Comparison of ENCODE assay signal across 17 cellular contexts in the genomic region with DNA sequence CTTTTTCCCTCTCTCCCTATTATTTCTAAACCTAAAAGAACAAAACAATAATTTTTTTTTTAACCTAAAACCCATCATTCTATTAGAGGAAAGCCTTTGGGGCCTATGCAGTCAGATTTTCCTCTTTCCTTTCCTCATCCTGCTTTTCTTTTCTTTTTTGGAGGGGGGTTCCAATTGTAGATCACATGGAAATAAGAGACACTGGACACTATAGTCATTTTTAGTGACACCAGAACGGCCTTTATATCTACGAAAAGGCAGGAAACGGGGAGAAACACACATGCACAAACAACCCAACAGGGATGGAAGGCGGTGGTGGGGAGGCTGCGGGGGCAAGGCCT. TPM values are rescaled to one million over a fixed set of nuclear protein-coding genes. Genes with fewer than 3 reads are reported as not detected.
DNase-seq lines count a peak whose midpoint lies in the region; ATAC-seq, FAIRE-seq and TF ChIP-seq lines count a peak whose summit lies in the region.
"Had no signal": no experiment of that assay in that cellular context is flagged by ENCODE, and none has a peak within 500 bp of the region (broad histone marks: within the 10 kb centered on the region; RNA-seq: fewer than 3 reads in every experiment).

No MANE protein-coding gene starts in this region.

- no peak overlapping the region for H2BK15ac ChIP-seq in H1 (ENCODE audit: low read length)

- no peaks in the 10 kb centered on the region for H3K9me3 Mint-ChIP-seq in activated naive CD4-positive, alpha-beta T cell treated with anti-CD3 and anti-CD28 coated beads for 36 hours
- H3K9me3 Mint-ChIP-seq: activated T-cell treated with anti-CD3 and anti-CD28 coated beads, Interleukin-2, amount 50 U/mL, for 4 hours; stimulated activated naive CD8-positive, alpha-beta T cell treated with anti-CD3 and anti-CD28 coated beads, Interleukin-15, Interleukin-2, amounts not matched to agents 100 ng/mL and 50 ng/mL, for 24 hours had no signal

- H3K27me3 Mint-ChIP-seq in activated naive CD4-positive, alpha-beta T cell treated with anti-CD3 and anti-CD28 coated beads for 36 hours (ENCODE audit: low read depth) = peaks cover 32% of the 10 kb centered on the region

- H3K4me3 ChIP-seq in PC-9 (peak overlapping the region; percentile 81; the same call in 1 of the 2 replicates), H1 (ENCODE audit: extremely low read depth in 1 of 4, insufficient read depth in 2 of 4, low read depth in 3 of 4, low read length in 4 of 4) (peak overlapping the region; percentile 7 to 51 (median 13); a peak in 5 of 8 replicates), muscle layer of duodenum (ENCODE audit: low read depth in 1 of 2, low read length in 2 of 2) (no peak overlapping the region), tibial artery (peak overlapping the region; percentile 84 to 88)

- H3K36me3 Mint-ChIP-seq in activated naive CD4-positive, alpha-beta T cell treated with anti-CD3 and anti-CD28 coated beads for 36 hours (ENCODE audit: low read depth) = no peaks in the 10 kb centered on the region

- H3K4me3 Mint-ChIP-seq in activated naive CD4-positive, alpha-beta T cell treated with anti-CD3 and anti-CD28 coated beads for 36 hours = no peak overlapping the region
- H3K4me3 Mint-ChIP-seq: activated T-cell treated with anti-CD3 and anti-CD28 coated beads, Interleukin-2, amount 50 U/mL, for 4 hours; stimulated activated naive CD8-positive, alpha-beta T cell treated with anti-CD3 and anti-CD28 coated beads, Interleukin-15, Interleukin-2, amounts not matched to agents 100 ng/mL and 50 ng/mL, for 24 hours had no signal

- no peak for TF ChIP-seq EP300 in H1 (IDR thresholded peaks at IDR 0.05; ENCODE audit: borderline replicate concordance in 1 of 2, low read depth in 2 of 2, low read length in 2 of 2)

- H3K4me1 ChIP-seq in PC-9 (replicated peaks; ENCODE audit: insufficient read depth) (peaks cover 71% of the 10 kb centered on the region), H1 (replicated peaks in 1 of 4; ENCODE audit: control insufficient read depth in 3 of 4, insufficient read depth in 4 of 4, low read length in 3 of 4) (peaks cover 18 to 40% (median 26%) of the 10 kb centered on the region in 4 experiments), muscle layer of duodenum (ENCODE audit: control insufficient read depth in 1 of 2, insufficient read depth in 2 of 2, low read length in 2 of 2) (peaks cover 6 to 41% of the 10 kb centered on the region in 2 donors), tibial artery (peaks cover 0 to 74% (median 55%) of the 10 kb centered on the region in 4 donors)

- no peak for DNase-seq in PC-9
- DNase-seq in H1 (ENCODE audit: low read depth in 1 of 2, low spot score in 2 of 2) = no peak
- no peak for DNase-seq in tibial artery
- DNase-seq in stimulated activated CD4-positive, alpha-beta T cell treated with anti-CD3 and anti-CD28 coated beads, Interleukin-2, amount 100 ng/mL, for 48 hours = no peak
- no peak for DNase-seq in activated naive CD4-positive, alpha-beta T cell treated with anti-CD3 and anti-CD28 coated beads for 36 hours
- no peak for DNase-seq in AG08395 (ENCODE audit: low spot score)
- DNase-seq: activated CD4-positive, CD25-positive, alpha-beta regulatory T cell; activated T-cell treated with anti-CD3 and anti-CD28 coated beads, Interleukin-2, amount 50 U/mL, for 4 hours; NCI-H1105 treated with DMSO at 0.1 percent for 48 hours; NCI-H524; SIG-M5; stimulated activated CD4-positive, alpha-beta T cell treated with anti-CD3 and anti-CD28 coated beads, Interleukin-4, amount 100 ng/mL, for 4 hours had no signal

- no peak overlapping the region for H4K5ac ChIP-seq in H1 (ENCODE audit: insufficient read length, low read depth, low read length)

- no peak overlapping the region; the same call in 1 of the 2 replicates for H3K18ac ChIP-seq in H1 (ENCODE audit: extremely low read depth, low read length)

- H2AFZ ChIP-seq in PC-9 (peak overlapping the region; percentile 72), H1 (ENCODE audit: low read length) (no peak overlapping the region)

- TF ChIP-seq RAD21 in H1 (IDR thresholded peaks at IDR 0.05 in 1 of 2, conservative IDR thresholded peaks at IDR 0.05 in 1 of 2; ENCODE audit: low read depth in 2 of 2, low read length in 2 of 2) = no peak

- POLR2A ChIA-PET in PC-9 (lab: Charles Lee; ENCODE audit: unreplicated experiment) = interaction anchor here (0.6 to 0.8 kb wide), 3 partner anchors 29 to 221 kb away, joined by 3 to 6 read pairs (median 3); no protein-coding TSS in a partner anchor
- POLR2A ChIA-PET in H1 (lab: Charles Lee; ENCODE audit: partially characterized antibody) = interaction anchor here (0.7 to 2.3 kb wide), 3 partner anchors 10 to 196 kb away, joined by 3 to 14 read pairs (median 5); no protein-coding TSS in a partner anchor

- no peaks in the 10 kb centered on the region for H4K20me1 ChIP-seq in PC-9 (ENCODE audit: insufficient read depth)
- peaks cover 19 to 22% of the 10 kb centered on the region in 2 experiments for H4K20me1 ChIP-seq in H1 (replicated peaks in 1 of 2; ENCODE audit: control insufficient read depth in 1 of 2, insufficient read depth in 2 of 2, low read length in 2 of 2)

- no peak overlapping the region for H3K9ac ChIP-seq in H1 (replicated peaks in 1 of 4; ENCODE audit: extremely low read depth in 1 of 4, low read depth in 3 of 4, low read length in 3 of 4)

- no peak overlapping the region for H2BK120ac ChIP-seq in H1 (replicated peaks; ENCODE audit: low read depth, low read length)

- H3K79me1 ChIP-seq in H1 (ENCODE audit: low read depth, low read length) = no peaks in the 10 kb centered on the region

- no TSS peak for BruUV-seq in PC-9 (replicated peaks; lab: Mats Ljungman, UMichigan)

- H3K23ac ChIP-seq in H1 (ENCODE audit: insufficient read length) = no peak overlapping the region

- H3K4me2 ChIP-seq in PC-9 (peak overlapping the region; percentile 91), H1 (ENCODE audit: insufficient read depth in 1 of 2, low read depth in 2 of 2, low read length in 2 of 2) (peak overlapping the region; percentile 78 to 88)

- no peak for ATAC-seq in HG03097 (IDR thresholded peaks at IDR 0.05; ENCODE audit: low FRiP score, unreplicated experiment)
- ATAC-seq: activated T-cell treated with anti-CD3 and anti-CD28 coated beads, Interleukin-2, amount 50 U/mL, for 4 hours had no signal

- H2BK12ac ChIP-seq in H1 (ENCODE audit: low read depth, low read length) = peak overlapping the region; percentile 98; the same call in 1 of the 2 replicates

- H3K36me3 ChIP-seq in PC-9 (ENCODE audit: low read depth) = no peaks in the 10 kb centered on the region
- no peaks in the 10 kb centered on the region for H3K36me3 ChIP-seq in H1 (ENCODE audit: control insufficient read depth in 2 of 4, insufficient read depth in 4 of 4, low read length in 3 of 4)
- peaks cover 0 to 6% of the 10 kb centered on the region in 2 donors for H3K36me3 ChIP-seq in muscle layer of duodenum (ENCODE audit: control insufficient read depth in 1 of 2, insufficient read depth in 2 of 2, low read length in 2 of 2)
- H3K36me3 ChIP-seq in tibial artery = no peaks in the 10 kb centered on the region
- H3K36me3 ChIP-seq: neutrophil had no signal

- no peaks in the 10 kb centered on the region for H3K9me2 ChIP-seq in PC-9 (ENCODE audit: insufficient read depth)

- H3K27me3 ChIP-seq in PC-9 (ENCODE audit: insufficient read depth, low read depth) (no peaks in the 10 kb centered on the region), H1 (replicated peaks in 1 of 4; ENCODE audit: control insufficient read depth in 3 of 4, extremely low read depth in 1 of 4, insufficient read depth in 3 of 4, low read length in 3 of 4) (peaks cover 50 to 93% (median 84%) of the 10 kb centered on the region in 4 experiments), muscle layer of duodenum (ENCODE audit: low read depth, low read length) (no peaks in the 10 kb centered on the region), tibial artery (no peaks in the 10 kb centered on the region)

- peak overlapping the region; percentile 86 for H3K27ac ChIP-seq in PC-9
- H3K27ac ChIP-seq in H1 (ENCODE audit: low read depth, low read length) = no peak overlapping the region
- H3K27ac ChIP-seq in muscle layer of duodenum (ENCODE audit: low read length) = peak overlapping the region; percentile 68
- H3K27ac ChIP-seq in tibial artery = peak overlapping the region; percentile 99
- H3K27ac ChIP-seq: neutrophil had no signal

- peaks cover 8% of the 10 kb centered on the region for H3K4me1 Mint-ChIP-seq in activated naive CD4-positive, alpha-beta T cell treated with anti-CD3 and anti-CD28 coated beads for 36 hours (ENCODE audit: low read depth)

- no peak for FAIRE-seq in H1 (lab: Jason Lieb, UNC)
- FAIRE-seq: islet of Langerhans had no signal

- peaks cover 85% of the 10 kb centered on the region for H3K79me2 ChIP-seq in PC-9 (ENCODE audit: low read depth)
- no peaks in the 10 kb centered on the region for H3K79me2 ChIP-seq in H1 (ENCODE audit: control insufficient read depth in 1 of 2, insufficient read depth in 2 of 2, low read length in 2 of 2)

- no peak overlapping the region for H3K56ac ChIP-seq in H1 (replicated peaks; ENCODE audit: insufficient read length, low read depth, low read length)

- H3K23me2 ChIP-seq in H1 (ENCODE audit: low read depth, low read length) = peaks cover 14% of the 10 kb centered on the region; the same call in 1 of the 2 replicates

- peaks cover 52% of the 10 kb centered on the region for H3F3A ChIP-seq in PC-9 (ENCODE audit: insufficient read depth, low read depth)

- H2BK20ac ChIP-seq in H1 (ENCODE audit: low read length) = no peak overlapping the region

- H3K4ac ChIP-seq in H1 (replicated peaks; ENCODE audit: insufficient read length, low read depth, low read length) = no peak overlapping the region

- no peak overlapping the region for H2BK5ac ChIP-seq in H1 (ENCODE audit: low read depth, low read length)

- TF ChIP-seq CTCF in PC-9 (conservative IDR thresholded peaks at IDR 0.05) = no peak
- no peak for TF ChIP-seq CTCF in H1 (IDR thresholded peaks at IDR 0.05; ENCODE audit: control extremely low read depth in 1 of 3, insufficient read depth in 1 of 3, low read depth in 1 of 3, low read length in 3 of 3)
- TF ChIP-seq CTCF in tibial artery (IDR thresholded peaks at IDR 0.05) = no peak

- H2AK5ac ChIP-seq in H1 (ENCODE audit: low read depth, low read length) = peak overlapping the region; percentile 83; the same call in 1 of the 2 replicates

- no peak overlapping the region for H4K91ac ChIP-seq in H1 (replicated peaks; ENCODE audit: insufficient read length, low read length)

- CTCF ChIA-PET in PC-9 (lab: Charles Lee) = interaction anchor here (0.7 kb wide), 1 partner anchor 58 kb away, joined by 3 read pairs; no protein-coding TSS in a partner anchor
- CTCF ChIA-PET in H1 (lab: Charles Lee; ENCODE audit: partially characterized antibody) = interaction anchor here (0.9 to 2.1 kb wide), 3 partner anchors 17 to 43 kb away, joined by 3 to 6 read pairs (median 5); no protein-coding TSS in a partner anchor
- CTCF ChIA-PET in activated naive CD4-positive, alpha-beta T cell treated with anti-CD3 and anti-CD28 coated beads for 36 hours (lab: Charles Lee) = no interaction called here

- H4K8ac ChIP-seq in H1 (ENCODE audit: extremely low read depth, insufficient read depth, low read length) = no peak overlapping the region

- no peaks in the 10 kb centered on the region for H3K9me3 ChIP-seq in PC-9 (ENCODE audit: insufficient read depth, low read depth)
- H3K9me3 ChIP-seq in H1 (ENCODE audit: insufficient read depth in 2 of 2, low read depth in 1 of 2, low read length in 1 of 2) = no peaks in the 10 kb centered on the region
- H3K9me3 ChIP-seq in muscle layer of duodenum (ENCODE audit: control insufficient read depth in 1 of 2, low read length in 2 of 2) = no peaks in the 10 kb centered on the region
- no peaks in the 10 kb centered on the region for H3K9me3 ChIP-seq in tibial artery
- H3K9me3 ChIP-seq: neutrophil had no signal

- WGBS in H1 (ENCODE audit: extremely low coverage in 1 of 2, insufficient coverage in 1 of 2, insufficient read length in 1 of 2, insufficient replicate concordance in 2 of 2, low coverage in 1 of 2, low lambda C conversion rate in 2 of 2, missing lambda C conversion rate in 1 of 2), 2 experiments = 2% methylated on average over 5 of the region's 5 CpGs; no CpG with 5 or more reads in 1 of the 2 experiments

- H3K27ac Mint-ChIP-seq in activated naive CD4-positive, alpha-beta T cell treated with anti-CD3 and anti-CD28 coated beads for 36 hours = no peak overlapping the region
- H3K27ac Mint-ChIP-seq: stimulated activated naive CD8-positive, alpha-beta T cell treated with anti-CD3 and anti-CD28 coated beads, Interleukin-15, Interleukin-2, amounts not matched to agents 100 ng/mL and 50 ng/mL, for 24 hours had no signal

- no peak for TF ChIP-seq POLR2A in H1 (IDR thresholded peaks at IDR 0.05; ENCODE audit: control extremely low read depth in 1 of 2, low read depth in 2 of 2, low read length in 2 of 2)

- intact Hi-C loops in PC-9 (cut with micrococcal nuclease; ENCODE audit: unreplicated experiment) = loop anchor here (1.0 to 10.0 kb wide), 3 partner anchors 38 to 388 kb away; no protein-coding TSS in a partner anchor
- intact Hi-C loops in tibial artery (cut with DNase I; ENCODE audit: low total_unique reads) = loop anchor here (10.0 kb wide), 1 partner anchor 108 kb away; no protein-coding TSS in a partner anchor
- intact Hi-C loops in activated naive CD4-positive, alpha-beta T cell treated with anti-CD3 and anti-CD28 coated beads for 36 hours (cut with micrococcal nuclease) = no loop called here

- H3K14ac ChIP-seq in H1 (ENCODE audit: insufficient read length) = no peak overlapping the region

RNA-seq across cellular contexts. Expression of gene ZFHX3, which starts 5.1 kb away (rescaled TPM):
- 20.5 and 23.1 TPM in 2 replicates for total RNA-seq in PC-9 (2021)
- 0.90 and 0.99 TPM in 2 replicates for total RNA-seq in H1 (2021; fragmentation: NEBNext Ultra II Directional; extraction: Animal tissue kit (Norgen Biotek cat#: 25700))
- polyA plus RNA-seq in H1 (2011; rRNA removed) = 0.08 and 0.11 TPM in 2 replicates
- 0.09 TPM for polyA plus RNA-seq in H1 (2011; cell fraction: cytosol; rRNA removed)
- 0.27 TPM for polyA plus RNA-seq in H1 (2011; cell fraction: nucleus; rRNA removed)
- polyA plus RNA-seq in H1 (2012, experiment 1 of 2) = 0.71 to 1.2 TPM (median 1.0 TPM) in 4 replicates
- 0.04 TPM for polyA plus RNA-seq in H1 (2012, experiment 2 of 2)
- polyA plus RNA-seq in H1 (2013, experiment 1 of 2) = 0.30 TPM
- 0.26 TPM for polyA plus RNA-seq in H1 (2013, experiment 2 of 2)
- 0.41 and 0.57 TPM in 2 replicates for polyA minus RNA-seq in H1 (2011; rRNA and poly(A)+ RNA removed)
- polyA minus RNA-seq in H1 (2011; cell fraction: cytosol; rRNA and poly(A)+ RNA removed) = 0.44 TPM
- 0.90 TPM for polyA minus RNA-seq in H1 (2011; cell fraction: nucleus; rRNA and poly(A)+ RNA removed)
- under 1 TPM; 0.44 to 0.72 TPM for total RNA-seq in activated naive CD4-positive, alpha-beta T cell treated with anti-CD3 and anti-CD28 coated beads for 36 hours

Comparison
In these comparisons a context has a peak if more than half of its experiments do, and no peak if none do; other contexts are left out.
1. H3K4me3 ChIP-seq: peak in PC-9 (single experiment), H1 (4 of 4) and tibial artery (2 of 2); none in muscle layer of duodenum (0 of 2).
2. RNA of gene ZFHX3, which starts 5.1 kb away (total RNA-seq): 20.5 to 23.1 TPM in PC-9; 0.90 to 0.99 TPM in H1 and 0.44 to 0.72 TPM in activated naive CD4-positive, alpha-beta T cell treated with anti-CD3 and anti-CD28 coated beads for 36 hours; every median in the first group is over 10 times any median in the second.